Comparison of ENCODE assay signal across 13 cellular contexts in genomic region chr9:137315581-137316011, GRCh38. TPM values are rescaled to one million over a fixed set of nuclear protein-coding genes. Genes with fewer than 3 reads are reported as not detected.
DNase-seq lines count a peak whose midpoint lies in the region; ATAC-seq and TF ChIP-seq lines count a peak whose summit lies in the region.
"Had no signal": no experiment of that assay in that cellular context is flagged by ENCODE, and none has a peak within 500 bp of the region (broad histone marks: within the 10 kb centered on the region; RNA-seq: fewer than 3 reads in every experiment).

No MANE protein-coding gene starts in this region.

- peaks cover 0 to 8% (median 0%) of the 10 kb centered on the region in 11 experiments; a peak in 4 of 22 replicates for H3K27me3 ChIP-seq in BLaER1 treated with 17β-estradiol and CSF1 and Interleukin-3, amounts not matched to agents 10 nM and 100 nM
- H3K27me3 ChIP-seq in PC-3 (ENCODE audit: low read length) (no peaks in the 10 kb centered on the region), right atrium auricular region (no peaks in the 10 kb centered on the region), sigmoid colon (peaks cover 13 to 29% (median 28%) of the 10 kb centered on the region in 3 donors)

- H3K36me3 ChIP-seq in BLaER1 treated with 17β-estradiol and CSF1 and Interleukin-3, amounts not matched to agents 10 nM and 100 nM = no peaks in the 10 kb centered on the region
- no peaks in the 10 kb centered on the region for H3K36me3 ChIP-seq in PC-3 (ENCODE audit: low read depth, low read length)
- H3K36me3 ChIP-seq in right atrium auricular region = no peaks in the 10 kb centered on the region
- H3K36me3 ChIP-seq in sigmoid colon = no peaks in the 10 kb centered on the region

- H2AFZ ChIP-seq in PC-3 (ENCODE audit: low read length) = no peak overlapping the region

- H3K4me3 ChIP-seq in BLaER1 treated with 17β-estradiol and CSF1 and Interleukin-3, amounts not matched to agents 10 nM and 100 nM = peak overlapping the region in 2 of 10 experiments; percentile 19 to 40; a peak in 2 of 20 replicates
- no peak overlapping the region for H3K4me3 ChIP-seq in PC-3 (ENCODE audit: low read length)
- peak overlapping the region in 1 of 2 donors; percentile 40 for H3K4me3 ChIP-seq in right atrium auricular region
- H3K4me3 ChIP-seq in sigmoid colon = peak overlapping the region in 3 of 4 donors; percentile 6 to 39 (median 35)

- no peaks in the 10 kb centered on the region for H3K9me2 ChIP-seq in PC-3 (replicated peaks; ENCODE audit: low read length)

- intact Hi-C loops in PC-3 (cut with micrococcal nuclease) = no loop called here
- intact Hi-C loops in sigmoid colon (cut with DNase I) = no loop called here

- 13 to 31% methylated on average over 18 of the region's 18 CpGs for WGBS in sigmoid colon, 2 donors

- H3K4me1 ChIP-seq in BLaER1 treated with 17β-estradiol and CSF1 and Interleukin-3, amounts not matched to agents 10 nM and 100 nM = peaks cover 65 to 92% (median 84%) of the 10 kb centered on the region in 10 experiments
- H3K4me1 ChIP-seq in PC-3 (ENCODE audit: insufficient read depth, low read length) (peaks cover 22% of the 10 kb centered on the region), right atrium auricular region (peaks cover 0 to 59% of the 10 kb centered on the region in 2 donors), sigmoid colon (peaks cover 0 to 23% (median 15%) of the 10 kb centered on the region in 4 donors)

- peak overlapping the region; percentile 52 to 99 (median 72) for H3K4me2 ChIP-seq in BLaER1 treated with 17β-estradiol and CSF1 and Interleukin-3, amounts not matched to agents 10 nM and 100 nM
- no peak overlapping the region for H3K4me2 ChIP-seq in PC-3 (ENCODE audit: low read length)

- ATAC-seq in PC-3 (no peak), SK-N-SH treated with all-trans-retinoic acid at 6 μM for 48 hours (no peak)

- no peaks in the 10 kb centered on the region for H3K9me3 ChIP-seq in BLaER1 treated with 17β-estradiol and CSF1 and Interleukin-3, amounts not matched to agents 10 nM and 100 nM (replicated peaks in 1 of 11)
- H3K9me3 ChIP-seq in PC-3 (ENCODE audit: low read length) = no peaks in the 10 kb centered on the region
- no peaks in the 10 kb centered on the region for H3K9me3 ChIP-seq in right atrium auricular region
- H3K9me3 ChIP-seq in sigmoid colon = no peaks in the 10 kb centered on the region

- peaks cover 0 to 7% (median 0%) of the 10 kb centered on the region in 11 experiments; a peak in 2 of 22 replicates for H4K20me1 ChIP-seq in BLaER1 treated with 17β-estradiol and CSF1 and Interleukin-3, amounts not matched to agents 10 nM and 100 nM
- no peaks in the 10 kb centered on the region for H4K20me1 ChIP-seq in PC-3 (ENCODE audit: low read length)

- TF ChIP-seq POLR2A in sigmoid colon (IDR thresholded peaks at IDR 0.05) = no peak

- H3K9ac ChIP-seq in BLaER1 treated with 17β-estradiol and CSF1 and Interleukin-3, amounts not matched to agents 10 nM and 100 nM = peak overlapping the region in 7 of 11 experiments; percentile 44 to 85 (median 62); a peak in 13 of 22 replicates
- H3K9ac ChIP-seq in PC-3 (ENCODE audit: low read length) = peak overlapping the region; percentile 76

- DNase-seq in PC-3 (no peak), right atrium auricular region (ENCODE audit: low spot score) (no peak), sigmoid colon (no peak), NCI-H1436 (lab: John Stamatoyannopoulos, UW) (no peak), NCI-H2171 (lab: John Stamatoyannopoulos, UW) (no peak), activated gamma-delta T cell treated with Interleukin-2 at 50 U/mL for 16 hours (no peak)
- DNase-seq: activated CD4-positive, alpha-beta T cell treated with anti-CD3 and anti-CD28 coated beads, Interleukin-2, amount 50 U/mL, for 48 hours; activated naive CD4-positive, alpha-beta T cell treated with Interleukin-2 at 50 U/mL for 16 hours; CD4-positive, CD25-positive, alpha-beta regulatory T cell; IMR-90; NCI-H1417 treated with DMSO at 0.1 percent for 48 hours had no signal

- peak overlapping the region in 8 of 11 experiments; percentile 14 to 90 (median 48); a peak in 11 of 22 replicates for H3K27ac ChIP-seq in BLaER1 treated with 17β-estradiol and CSF1 and Interleukin-3, amounts not matched to agents 10 nM and 100 nM
- H3K27ac ChIP-seq in PC-3 (ENCODE audit: low read length) (peak overlapping the region; percentile 54), right atrium auricular region (peak overlapping the region; percentile 24 to 66), sigmoid colon (peak overlapping the region in 1 of 4 donors; percentile 45)

- no peak for TF ChIP-seq EP300 in sigmoid colon (IDR thresholded peaks at IDR 0.05)

- BruUV-seq in PC-3 (replicated peaks; lab: Mats Ljungman, UMichigan) = no TSS peak

- POLR2A ChIA-PET in PC-3 (lab: Charles Lee; ENCODE audit: unreplicated experiment) = no interaction called here

- no peaks in the 10 kb centered on the region for H3F3A ChIP-seq in PC-3 (ENCODE audit: low read length, unreplicated experiment)

- TF ChIP-seq CTCF in PC-3 (conservative IDR thresholded peaks at IDR 0.05; ENCODE audit: low read depth, low read length) (no peak), right atrium auricular region (IDR thresholded peaks at IDR 0.05) (no peak), sigmoid colon (IDR thresholded peaks at IDR 0.05) (no peak)

- H3K79me2 ChIP-seq in PC-3 (ENCODE audit: low read length) = no peaks in the 10 kb centered on the region

- CTCF ChIA-PET in PC-3 (lab: Charles Lee) = no interaction called here

TF ChIP-seq in SK-N-SH treated with all-trans-retinoic acid at 6 μM for 48 hours, 23 proteins besides CTCF, POLR2A, EP300 and RAD21 (continues in another document):
- TF ChIP-seq ZNF565 (CRISPR knock-in tag; conservative IDR thresholded peaks at IDR 0.05; ENCODE audit: low read depth) (no peak), TCF4 (CRISPR knock-in tag; IDR thresholded peaks at IDR 0.05; ENCODE audit: borderline replicate concordance) (no peak), ZFP30 (CRISPR knock-in tag; IDR thresholded peaks at IDR 0.05) (no peak), ZNF8 (CRISPR knock-in tag; IDR thresholded peaks at IDR 0.05) (no peak), TSHZ2 (CRISPR knock-in tag; IDR thresholded peaks at IDR 0.05) (no peak), POU6F1 (CRISPR knock-in tag; IDR thresholded peaks at IDR 0.05; ENCODE audit: borderline replicate concordance, low read depth) (no peak), ESRRG (CRISPR knock-in tag; IDR thresholded peaks at IDR 0.05) (no peak), ZC3H10 (CRISPR knock-in tag; IDR thresholded peaks at IDR 0.05) (no peak), OSR1 (CRISPR knock-in tag; IDR thresholded peaks at IDR 0.05) (no peak), TOX (CRISPR knock-in tag; IDR thresholded peaks at IDR 0.05; ENCODE audit: borderline replicate concordance) (no peak)

RNA-seq across cellular contexts. Expression of gene NRARP, which starts 13.5 kb away (rescaled TPM):
- total RNA-seq in PC-3 (2014; rRNA removed) (35.5 and 36.8 TPM in 2 replicates), right atrium auricular region (10 to 100 TPM in 1 of 2 donors, 1 to 10 TPM in 1; 5.6 to 13.3 TPM), sigmoid colon (1 to 10 TPM in 3 of 4 donors, not detected in 1; 1.8 to 2.9 (median 2.8) TPM)
- polyA plus RNA-seq in sigmoid colon = 10 to 100 TPM; 20.4 to 24.7 (median 24.0) TPM
- total RNA-seq: IMR-90 had no signal
- polyA plus RNA-seq: CD4-positive, CD25-positive, alpha-beta regulatory T cell had no signal

RNA-seq across cellular contexts. Expression of gene TOR4A, which starts 38.1 kb away (rescaled TPM):
- total RNA-seq in PC-3 (2014; rRNA removed) (28.9 and 32.7 TPM in 2 replicates), right atrium auricular region (10 to 100 TPM in 1 of 2 donors, 1 to 10 TPM in 1; 9.4 to 16.8 TPM), sigmoid colon (1 to 10 TPM; 3.8 to 4.3 (median 3.9) TPM)
- polyA plus RNA-seq in sigmoid colon = 10 to 100 TPM in 1 of 3 donors, 1 to 10 TPM in 2; 5.1 to 33.0 (median 6.6) TPM
